In the genomic region with DNA sequence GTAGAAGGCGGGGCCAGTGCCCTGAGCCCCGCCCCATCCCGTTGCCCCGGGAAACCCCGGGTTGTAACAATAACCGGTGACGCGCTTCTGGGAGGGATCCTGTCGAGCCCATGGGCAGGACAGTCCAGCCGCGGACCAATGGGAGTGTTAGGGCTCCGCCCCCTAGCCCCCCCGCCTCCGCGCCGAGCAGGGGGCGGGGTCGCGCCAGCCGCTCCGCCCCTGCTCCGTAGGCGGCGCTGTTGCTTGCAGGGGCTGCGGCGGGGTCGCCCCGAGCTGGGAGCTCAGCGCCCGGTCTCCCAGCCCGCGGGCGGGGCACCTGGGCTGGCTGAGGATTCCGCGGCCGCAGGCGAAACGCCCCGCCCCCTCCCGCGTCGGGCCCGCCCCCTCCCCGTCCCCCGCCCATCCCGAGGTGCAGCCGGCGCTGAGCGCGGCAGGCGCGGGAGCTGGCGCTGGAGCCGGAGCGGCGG, we compare ENCODE assay signal across 9 cellular contexts. TPM values are rescaled to one million over a fixed set of nuclear protein-coding genes. Genes with fewer than 3 reads are reported as not detected.
DNase-seq lines count a peak whose midpoint lies in the region; ATAC-seq and TF ChIP-seq lines count a peak whose summit lies in the region.
"Had no signal": no experiment of that assay in that cellular context is flagged by ENCODE, and none has a peak within 500 bp of the region (broad histone marks: within the 10 kb centered on the region; RNA-seq: fewer than 3 reads in every experiment).

Gene FOXO6, plus strand, starts transcription at position 407 of the 467 bp plus-strand sequence.

- peaks cover 5 to 6% of the 10 kb centered on the region in 2 donors for H3K4me1 ChIP-seq in lung (ENCODE audit: control insufficient read depth in 2 of 2, insufficient read depth in 2 of 2, low read length in 2 of 2)

- intact Hi-C loops in CD14-positive monocyte (cut with micrococcal nuclease) = no loop called here

- H3K36me3 ChIP-seq in lung (ENCODE audit: control insufficient read depth in 2 of 2, insufficient read depth in 2 of 2, low read length in 2 of 2) = no peaks in the 10 kb centered on the region

- H3K4me1 Mint-ChIP-seq in CD14-positive monocyte = peaks cover 22% of the 10 kb centered on the region

- H3K36me3 Mint-ChIP-seq in CD14-positive monocyte = peaks cover 0 to 2% of the 10 kb centered on the region in 2 donors

- H3K27ac ChIP-seq in HL-60 (replicated peaks) (peak within 1 kb of the TSS; percentile 24; the same call in 1 of the 2 replicates), lung (ENCODE audit: low read depth in 1 of 2, low read length in 1 of 2) (peak within 1 kb of the TSS in 1 of 2 donors; percentile 58)

- TF ChIP-seq CTCF in CD14-positive monocyte (IDR thresholded peaks at IDR 0.05) (no peak), HL-60 (IDR thresholded peaks at IDR 0.05; ENCODE audit: insufficient read depth, low read length) (no peak), lung (IDR thresholded peaks at IDR 0.05; ENCODE audit: control extremely low read depth, extremely low read depth) (peak; percentile 10)

- peaks cover 0 to 9% (median 8%) of the 10 kb centered on the region in 7 donors for H3K9me3 Mint-ChIP-seq in CD14-positive monocyte

- peak within 1 kb of the TSS in 6 of 7 donors; percentile 57 to 80 (median 73) for H3K27ac Mint-ChIP-seq in CD14-positive monocyte

- H3K4me3 ChIP-seq in HL-60 (replicated peaks; ENCODE audit: insufficient read depth, low read length) (peak within 1 kb of the TSS; percentile 38), lung (peak within 1 kb of the TSS; percentile 39)

- H3K4me3 Mint-ChIP-seq in CD14-positive monocyte = peak within 1 kb of the TSS; percentile 66

- DNase-seq in CD14-positive monocyte (ENCODE audit: low spot score) (peak; percentile 98), HL-60 (ENCODE audit: low read depth in 1 of 2, low spot score in 1 of 2) (peak; percentile 89 to 96), NCI-H82 treated with DMSO at 0.1 percent for 48 hours (lab: John Stamatoyannopoulos, UW; ENCODE audit: unreplicated experiment) (peak; percentile 98), lung (ENCODE audit: low spot score) (peak; percentile 98)
- DNase-seq in activated CD8-positive, alpha-beta memory T cell treated with anti-CD3 and anti-CD28 coated beads for 1 hour (ENCODE audit: extremely low read depth in 1 of 2, low read depth in 1 of 2) = peak; percentile 77 to 92
- DNase-seq in effector CD8-positive, alpha-beta T cell (lab: John Stamatoyannopoulos, UW) = peak; percentile 89
- peak; percentile 83 to 92 (median 86) for DNase-seq in stimulated activated CD4-positive, alpha-beta T cell treated with anti-CD3 and anti-CD28 coated beads, TNF-alpha, amount 100 ng/mL, for 24 hours (ENCODE audit: low read depth in 3 of 3)

- H3K27me3 Mint-ChIP-seq in CD14-positive monocyte (ENCODE audit: low read depth in 3 of 3) = peaks cover 54 to 63% (median 62%) of the 10 kb centered on the region in 3 donors

- H3K9me3 ChIP-seq in lung (ENCODE audit: control insufficient read depth in 2 of 2, insufficient read depth in 1 of 2, low read length in 1 of 2) = no peaks in the 10 kb centered on the region

- 0 to 1% methylated on average over 34 to 56 of the region's 56 CpGs for WGBS in lung, 2 donors

- H3K27me3 ChIP-seq in HL-60 (ENCODE audit: insufficient read depth, poor library complexity, severe bottlenecking) = peaks cover 11% of the 10 kb centered on the region
- H3K27me3 ChIP-seq in lung (ENCODE audit: control insufficient read depth, insufficient read depth) = no peaks in the 10 kb centered on the region

- ATAC-seq in GM19463 (IDR thresholded peaks at IDR 0.05; ENCODE audit: unreplicated experiment) (peak; percentile 87), lung (ENCODE audit: insufficient read depth, low FRiP score) (peak; percentile 96)

RNA-seq across cellular contexts. Expression of gene FOXO6, which starts in this region (rescaled TPM):
- not detected for polyA plus RNA-seq in CD14-positive monocyte
- 1 to 10 TPM; 1.4 to 2.9 TPM for total RNA-seq in lung
- polyA plus RNA-seq in lung = under 1 TPM; 0.22 to 0.31 TPM
- total RNA-seq: subcutaneous adipose tissue had no signal

Comparison
In these comparisons a context has a peak if more than half of its experiments do, and no peak if none do; other contexts are left out.
1. Peak in DNase-seq in CD14-positive monocyte; RNA of the gene not detected or under 1 TPM.